ENCODE assay signal across 16 cellular contexts in genomic region chr11:68372114-68372513, GRCh38. TPM values are rescaled to one million over a fixed set of nuclear protein-coding genes. Genes with fewer than 3 reads are reported as not detected.
DNase-seq lines count a peak whose midpoint lies in the region; ATAC-seq and TF ChIP-seq lines count a peak whose summit lies in the region.
"Had no signal": no experiment of that assay in that cellular context is flagged by ENCODE, and none has a peak within 500 bp of the region (broad histone marks: within the 10 kb centered on the region; RNA-seq: fewer than 3 reads in every experiment).

No MANE protein-coding gene starts in this region.

- H3K27ac Mint-ChIP-seq in Calu3 (ENCODE audit: unreplicated experiment): peak overlapping the region; percentile 29
- peak overlapping the region; percentile 45 for H3K27ac Mint-ChIP-seq in glutamatergic neuron (ENCODE audit: unreplicated experiment)
- H3K27ac Mint-ChIP-seq in T-helper 2 cell treated with Interferon-gamma antibody and Interleukin-4, amounts not matched to agents 5 μg/mL and 100 μg/mL, for 36 hours: no peak overlapping the region

- no peak overlapping the region for H2AFZ ChIP-seq in smooth muscle cell (ENCODE audit: low read depth)

- H3K27me3 ChIP-seq in Panc1 (ENCODE audit: control insufficient read depth, insufficient read depth, low read length) (no peaks in the 10 kb centered on the region), smooth muscle cell (ENCODE audit: low read depth) (no peaks in the 10 kb centered on the region)
- H3K27me3 ChIP-seq: colonic mucosa had no signal

- BruUV-seq in Calu3 (replicated peaks; lab: Mats Ljungman, UMichigan) (no TSS peak), Panc1 (replicated peaks; lab: Mats Ljungman, UMichigan) (no TSS peak)

- WGBS in smooth muscle cell (ENCODE audit: low lambda C conversion rate): 75% methylated on average over 20 of the region's 21 CpGs

- H4K20me1 ChIP-seq in smooth muscle cell (ENCODE audit: low read depth): no peaks in the 10 kb centered on the region

- H3K36me3 ChIP-seq in Panc1 (ENCODE audit: control insufficient read depth, insufficient read depth, low read length) (no peaks in the 10 kb centered on the region), smooth muscle cell (ENCODE audit: low read depth) (no peaks in the 10 kb centered on the region)
- H3K36me3 ChIP-seq: colonic mucosa had no signal

- intact Hi-C loops in Calu3 (cut with micrococcal nuclease; ENCODE audit: unreplicated experiment): no loop called here
- intact Hi-C loops in Panc1 (cut with micrococcal nuclease; ENCODE audit: unreplicated experiment): no loop called here

- peaks cover 28% of the 10 kb centered on the region for H3K36me3 Mint-ChIP-seq in Calu3 (ENCODE audit: insufficient read depth, unreplicated experiment)
- H3K36me3 Mint-ChIP-seq in glutamatergic neuron (ENCODE audit: unreplicated experiment): peaks cover 8% of the 10 kb centered on the region
- H3K36me3 Mint-ChIP-seq in T-helper 2 cell treated with Interferon-gamma antibody and Interleukin-4, amounts not matched to agents 5 μg/mL and 100 μg/mL, for 36 hours (ENCODE audit: low read depth): no peaks in the 10 kb centered on the region

- ATAC-seq in Panc1 (peak; percentile 11; the same call in 1 of the 2 replicates), HG03175 (IDR thresholded peaks at IDR 0.05; ENCODE audit: unreplicated experiment) (no peak)
- ATAC-seq: left lung; naive thymus-derived CD4-positive, alpha-beta T cell had no signal

- H3K4me3 Mint-ChIP-seq in Calu3 (ENCODE audit: low read depth, unreplicated experiment): no peak overlapping the region
- H3K4me3 Mint-ChIP-seq in glutamatergic neuron (ENCODE audit: unreplicated experiment): peak overlapping the region; percentile 65
- H3K4me3 Mint-ChIP-seq in T-helper 2 cell treated with Interferon-gamma antibody and Interleukin-4, amounts not matched to agents 5 μg/mL and 100 μg/mL, for 36 hours: no peak overlapping the region
- H3K4me3 Mint-ChIP-seq: naive thymus-derived CD4-positive, alpha-beta T cell had no signal

- peak overlapping the region; percentile 15 for H3K4me2 ChIP-seq in smooth muscle cell

- POLR2A ChIA-PET in Panc1 (lab: Charles Lee): no interaction called here

- no peaks in the 10 kb centered on the region for H3K27me3 Mint-ChIP-seq in Calu3 (ENCODE audit: unreplicated experiment)
- peaks cover 15% of the 10 kb centered on the region for H3K27me3 Mint-ChIP-seq in glutamatergic neuron (ENCODE audit: unreplicated experiment)
- H3K27me3 Mint-ChIP-seq in T-helper 2 cell treated with Interferon-gamma antibody and Interleukin-4, amounts not matched to agents 5 μg/mL and 100 μg/mL, for 36 hours (ENCODE audit: low read depth): peaks cover 2% of the 10 kb centered on the region

- peaks cover 12% of the 10 kb centered on the region for H3K4me1 Mint-ChIP-seq in Calu3 (ENCODE audit: low read depth, unreplicated experiment)
- H3K4me1 Mint-ChIP-seq in glutamatergic neuron (ENCODE audit: low read depth, unreplicated experiment): peaks cover 54% of the 10 kb centered on the region
- H3K4me1 Mint-ChIP-seq in T-helper 2 cell treated with Interferon-gamma antibody and Interleukin-4, amounts not matched to agents 5 μg/mL and 100 μg/mL, for 36 hours (ENCODE audit: low read depth): no peaks in the 10 kb centered on the region

- peaks cover 31% of the 10 kb centered on the region for H3F3A ChIP-seq in smooth muscle cell (ENCODE audit: low read depth)

- no peaks in the 10 kb centered on the region for H3K9me3 ChIP-seq in Panc1 (ENCODE audit: control insufficient read depth, insufficient read depth, low read depth, low read length)
- no peaks in the 10 kb centered on the region for H3K9me3 ChIP-seq in smooth muscle cell (replicated peaks; ENCODE audit: low read depth)
- H3K9me3 ChIP-seq: colonic mucosa, left lung had no signal

- H3K4me1 ChIP-seq in Panc1 (ENCODE audit: control insufficient read depth, insufficient read depth, low read length) (peaks cover 60% of the 10 kb centered on the region), smooth muscle cell (ENCODE audit: low read depth) (peaks cover 22% of the 10 kb centered on the region)

- H3K9ac ChIP-seq in smooth muscle cell (ENCODE audit: low read depth): no peak overlapping the region

- CTCF ChIA-PET in Calu3 (lab: Charles Lee) (interaction anchor here (0.7 kb wide), 1 partner anchor 88 kb away, joined by 5 read pairs; no protein-coding TSS in a partner anchor), Panc1 (lab: Charles Lee) (interaction anchor here (0.6 kb wide), 1 partner anchor 30 kb away, joined by 3 read pairs; no protein-coding TSS in a partner anchor)

- no peak for TF ChIP-seq CTCF in Calu3 (IDR thresholded peaks at IDR 0.05; ENCODE audit: unreplicated experiment)
- TF ChIP-seq CTCF in Panc1 (IDR thresholded peaks at IDR 0.05): no peak
- no peak for TF ChIP-seq CTCF in glutamatergic neuron (IDR thresholded peaks at IDR 0.05; ENCODE audit: partially characterized antibody, unreplicated experiment)
- no peak for TF ChIP-seq CTCF in smooth muscle cell (IDR thresholded peaks at IDR 0.05; ENCODE audit: borderline replicate concordance, insufficient read depth, poor library complexity, severe bottlenecking)

- H3K27ac ChIP-seq in Panc1 (ENCODE audit: low read length) (no peak overlapping the region; the same call in 1 of the 2 replicates), smooth muscle cell (ENCODE audit: low read depth) (peak overlapping the region; percentile 71)
- H3K27ac ChIP-seq: colonic mucosa, left lung had no signal

- no peak for DNase-seq in Calu3
- no peak for DNase-seq in Panc1 (ENCODE audit: low read depth, low spot score)
- no peak for DNase-seq in glutamatergic neuron
- no peak for DNase-seq in smooth muscle cell (lab: John Stamatoyannopoulos, UW; ENCODE audit: unreplicated experiment)
- no peak for DNase-seq in T-helper 2 cell treated with Interferon-gamma antibody and Interleukin-4, amounts not matched to agents 5 μg/mL and 100 μg/mL, for 36 hours (ENCODE audit: low spot score)
- DNase-seq in hepatic stellate cell (ENCODE audit: low spot score): no peak
- DNase-seq in amniotic stem cell (lab: John Stamatoyannopoulos, UW): no peak
- DNase-seq: colonic mucosa; DMS79 treated with DMSO at 0.1 percent for 48 hours; Karpas-422; left lung; naive thymus-derived CD4-positive, alpha-beta T cell; NCI-H1417 treated with DMSO at 0.1 percent for 48 hours; NCI-H345; retina had no signal

- H3K4me3 ChIP-seq in Panc1 (ENCODE audit: low read depth in 2 of 2, low read length in 2 of 2) (no peak overlapping the region), smooth muscle cell (no peak overlapping the region)
- H3K4me3 ChIP-seq: colonic mucosa, left lung had no signal

- H3K79me2 ChIP-seq in smooth muscle cell (ENCODE audit: low read depth): no peaks in the 10 kb centered on the region

- in situ Hi-C loops in Panc1 (cut with HindIII; ENCODE audit: low pct_unique_long_range_greater_than_20kb, low sequenced_read_pairs): no loop called here

- H3K9me3 Mint-ChIP-seq in Calu3 (ENCODE audit: low read depth, unreplicated experiment) (no peaks in the 10 kb centered on the region), glutamatergic neuron (ENCODE audit: unreplicated experiment) (peaks cover 13% of the 10 kb centered on the region)
- no peaks in the 10 kb centered on the region for H3K9me3 Mint-ChIP-seq in T-helper 2 cell treated with Interferon-gamma antibody and Interleukin-4, amounts not matched to agents 5 μg/mL and 100 μg/mL, for 36 hours
- H3K9me3 Mint-ChIP-seq: naive thymus-derived CD4-positive, alpha-beta T cell had no signal

RNA-seq across cellular contexts. Expression of gene LRP5, which starts 59.7 kb away (rescaled TPM):
- total RNA-seq in Calu3 (2022): 64.8 and 82.0 TPM in 2 replicates
- 171 TPM for total RNA-seq in Panc1 (2021; ENCODE audit: unreplicated experiment)
- polyA plus RNA-seq in Panc1 (2012; ENCODE audit: insufficient read length): 357 TPM
- 17.4 TPM for total RNA-seq in glutamatergic neuron (ENCODE audit: unreplicated experiment)
- 16.1 and 17.7 TPM in 2 replicates for total RNA-seq in smooth muscle cell
- polyA plus RNA-seq in smooth muscle cell: 26.5 and 26.6 TPM in 2 replicates
